Comparison of ENCODE assay signal across 9 cellular contexts in genomic region chr17:50148226-50149098, GRCh38. TPM values are rescaled to one million over a fixed set of nuclear protein-coding genes. Genes with fewer than 3 reads are reported as not detected.
A peak's percentile ranks its signal among the peaks of the same experiment; 100 is the strongest.
DNase-seq lines count a peak whose midpoint lies in the region; ATAC-seq and TF ChIP-seq lines count a peak whose summit lies in the region.
"Had no signal": no experiment of that assay in that cellular context is flagged by ENCODE, and none has a peak within 500 bp of the region (broad histone marks: within the 10 kb centered on the region; RNA-seq: fewer than 3 reads in every experiment).

No MANE protein-coding gene starts in this region.

- H3K36me3 ChIP-seq in DOHH2 (ENCODE audit: control insufficient read depth, low read length) (peaks cover 59% of the 10 kb centered on the region), HCT116 (ENCODE audit: control insufficient read depth in 1 of 2, insufficient read depth in 2 of 2, low read length in 2 of 2) (peaks cover 28 to 38% of the 10 kb centered on the region in 2 experiments; a peak in 3 of 4 replicates), mesodermal cell (ENCODE audit: control insufficient read depth, insufficient read depth, low read length) (peaks cover 28% of the 10 kb centered on the region)

- H3K4me3 ChIP-seq in DOHH2 (ENCODE audit: low read length), result peak overlapping the region; percentile 90
- peak overlapping the region; percentile 76 to 97 for H3K4me3 ChIP-seq in HCT116 (replicated peaks in 1 of 2; ENCODE audit: low read depth in 1 of 2, low read length in 2 of 2)
- H3K4me3 ChIP-seq in mesodermal cell (ENCODE audit: extremely low read depth, insufficient read depth, low read length, poor library complexity, severe bottlenecking), result peak overlapping the region; percentile 90

- H3K4me2 ChIP-seq in DOHH2 (ENCODE audit: low read length) (peak overlapping the region; percentile 86), HCT116 (ENCODE audit: low read length) (peak overlapping the region; percentile 92)

- RAD21 ChIA-PET in HCT116 (lab: Charles Lee; ENCODE audit: low non-redundant PET in 1 of 2, low total read pairs in 2 of 2, uncharacterized antibody in 2 of 2, unreplicated experiment in 2 of 2), result no interaction called here

- H3K9ac ChIP-seq in HCT116 (ENCODE audit: low read length), result peak overlapping the region; percentile 74

- H3K9me2 ChIP-seq in DOHH2 (replicated peaks; ENCODE audit: control insufficient read depth, low read length) (no peaks in the 10 kb centered on the region), HCT116 (ENCODE audit: insufficient read depth) (no peaks in the 10 kb centered on the region)

- TF ChIP-seq CTCF in DOHH2 (IDR thresholded peaks at IDR 0.05; ENCODE audit: low read depth, low read length, poor library complexity, severe bottlenecking) (no peak), HCT116 (IDR thresholded peaks at IDR 0.05 in 2 of 3, conservative IDR thresholded peaks at IDR 0.05 in 1 of 3; ENCODE audit: borderline replicate concordance in 1 of 3, insufficient read depth in 1 of 3, low read depth in 2 of 3, low read length in 2 of 3) (peak in 2 of 3 experiments; percentile 17 to 33; a peak in 3 of 6 replicates)

- no peak for TF ChIP-seq POLR2A in HCT116 (IDR thresholded peaks at IDR 0.05; ENCODE audit: borderline replicate concordance, extremely low read depth, insufficient read depth, insufficient read length)

- POLR2A ChIA-PET in HCT116 (lab: Charles Lee), result no interaction called here
- POLR2A ChIA-PET in activated CD4-positive, alpha-beta memory T cell treated with anti-CD3 and anti-CD28 coated beads for 36 hours (lab: Charles Lee), result interaction anchor here (0.7 kb wide), 2 partner anchors 12 to 17 kb away, joined by 3 read pairs; no protein-coding TSS in a partner anchor

- 8 to 11% methylated on average over 9 to 11 of the region's 27 CpGs for WGBS in mesodermal cell (ENCODE audit: insufficient coverage in 2 of 2), 2 experiments

- H3K4me1 ChIP-seq in DOHH2 (ENCODE audit: control insufficient read depth, low read length) (peaks cover 61% of the 10 kb centered on the region), HCT116 (ENCODE audit: control insufficient read depth in 1 of 2, insufficient read depth in 2 of 2, low read length in 2 of 2) (peaks cover 21 to 46% of the 10 kb centered on the region in 2 experiments), mesodermal cell (ENCODE audit: control insufficient read depth, insufficient read depth, low read length, poor library complexity, severe bottlenecking) (peaks cover 37% of the 10 kb centered on the region)

- H3K4me3 Mint-ChIP-seq in activated CD4-positive, alpha-beta memory T cell treated with anti-CD3 and anti-CD28 coated beads for 36 hours, result peak overlapping the region; percentile 91

- H3K27ac ChIP-seq in DOHH2 (ENCODE audit: low read depth, low read length), result peak overlapping the region; percentile 96
- peak overlapping the region; percentile 89 for H3K27ac ChIP-seq in HCT116 (ENCODE audit: low read depth, low read length)
- peak overlapping the region; percentile 23 for H3K27ac ChIP-seq in mesodermal cell (ENCODE audit: low read depth, low read length, severe bottlenecking)

- H3K79me2 ChIP-seq in DOHH2 (ENCODE audit: control insufficient read depth, low read length) (peaks cover 77% of the 10 kb centered on the region), HCT116 (ENCODE audit: insufficient read depth, low read length) (peaks cover 73% of the 10 kb centered on the region)

- H4K20me1 ChIP-seq in DOHH2 (ENCODE audit: control insufficient read depth, insufficient read depth, low read depth, low read length) (0 out of 2 replicates have a peak, but pooled peaks cover 8% of the 10 kb centered on the region), HCT116 (ENCODE audit: insufficient read depth) (no peaks in the 10 kb centered on the region)

- BruUV-seq in HCT116 (replicated peaks; lab: Mats Ljungman, UMichigan), result no TSS peak

- H3K9me3 ChIP-seq in DOHH2 (ENCODE audit: control insufficient read depth, insufficient read depth, low read length) (no peaks in the 10 kb centered on the region), HCT116 (ENCODE audit: control insufficient read depth in 1 of 2, insufficient read depth in 1 of 2, low read depth in 1 of 2, low read length in 2 of 2) (no peaks in the 10 kb centered on the region), mesodermal cell (ENCODE audit: control insufficient read depth, low read length) (no peaks in the 10 kb centered on the region)

- no peaks in the 10 kb centered on the region for H3K9me3 Mint-ChIP-seq in activated CD4-positive, alpha-beta memory T cell treated with anti-CD3 and anti-CD28 coated beads for 36 hours

- H3K27ac Mint-ChIP-seq in activated CD4-positive, alpha-beta memory T cell treated with anti-CD3 and anti-CD28 coated beads for 36 hours, result peak overlapping the region; percentile 95

- no peak overlapping the region for H2AFZ ChIP-seq in HCT116 (ENCODE audit: low read depth, low read length, poor library complexity, severe bottlenecking)

- H3K4me1 Mint-ChIP-seq in activated CD4-positive, alpha-beta memory T cell treated with anti-CD3 and anti-CD28 coated beads for 36 hours (ENCODE audit: low read depth), result peaks cover 50% of the 10 kb centered on the region

- CTCF ChIA-PET in HCT116 (lab: Charles Lee), result interaction anchor here (0.7 to 2.3 kb wide), 3 partner anchors 13 to 21 kb away, joined by 5 read pairs; no protein-coding TSS in a partner anchor
- CTCF ChIA-PET in activated CD4-positive, alpha-beta memory T cell treated with anti-CD3 and anti-CD28 coated beads for 36 hours (lab: Charles Lee), result interaction anchor here (0.6 to 6.2 kb wide), 10 partner anchors 8 to 54 kb away, joined by 3 to 82 read pairs (median 4); partner anchors contain the start of genes PDK2 and SAMD14

- ATAC-seq in HCT116, result peak; percentile 13

- H3F3A ChIP-seq in DOHH2 (ENCODE audit: control insufficient read depth, insufficient read depth), result peaks cover 8% of the 10 kb centered on the region

- H3K36me3 Mint-ChIP-seq in activated CD4-positive, alpha-beta memory T cell treated with anti-CD3 and anti-CD28 coated beads for 36 hours, result peaks cover 38% of the 10 kb centered on the region

- no peaks in the 10 kb centered on the region for H3K27me3 Mint-ChIP-seq in activated CD4-positive, alpha-beta memory T cell treated with anti-CD3 and anti-CD28 coated beads for 36 hours

- DNase-seq in HCT116 (ENCODE audit: low read depth, low spot score) (no peak), NCI-H2171 (lab: John Stamatoyannopoulos, UW) (peak; percentile 38), NCI-H1694 treated with DMSO at 0.1 percent for 48 hours (lab: John Stamatoyannopoulos, UW) (no peak)
- peak; percentile 91 for DNase-seq in activated CD4-positive, alpha-beta memory T cell treated with anti-CD3 and anti-CD28 coated beads for 36 hours
- DNase-seq in effector CD8-positive, alpha-beta T cell (lab: John Stamatoyannopoulos, UW), result peak; percentile 69
- peak; percentile 69 for DNase-seq in stimulated activated CD8-positive, alpha-beta memory T cell treated with anti-CD3 and anti-CD28 coated beads, Interleukin-4, amount 100 ng/mL, for 24 hours (ENCODE audit: low read depth)

- intact Hi-C loops in HCT116 (cut with micrococcal nuclease), result no loop called here
- intact Hi-C loops in activated CD4-positive, alpha-beta memory T cell treated with anti-CD3 and anti-CD28 coated beads for 36 hours (cut with micrococcal nuclease), result loop anchor here (1.0 to 5.0 kb wide), 2 partner anchors 53 to 91 kb away; partner anchors contain the start of genes ITGA3 and PDK2

- no peaks in the 10 kb centered on the region for H3K27me3 ChIP-seq in DOHH2 (ENCODE audit: control insufficient read depth, low read length)
- no peaks in the 10 kb centered on the region for H3K27me3 ChIP-seq in HCT116 (ENCODE audit: insufficient read depth, low read length)

- no peak for TF ChIP-seq RAD21 in HCT116 (IDR thresholded peaks at IDR 0.05; ENCODE audit: low read depth)

TF ChIP-seq in HCT116, 20 proteins besides CTCF, POLR2A, EP300 and RAD21:
- no peak for TF ChIP-seq ZNF274 (IDR thresholded peaks at IDR 0.05; ENCODE audit: low read depth, low read length)
- TF ChIP-seq, protein P1, sequence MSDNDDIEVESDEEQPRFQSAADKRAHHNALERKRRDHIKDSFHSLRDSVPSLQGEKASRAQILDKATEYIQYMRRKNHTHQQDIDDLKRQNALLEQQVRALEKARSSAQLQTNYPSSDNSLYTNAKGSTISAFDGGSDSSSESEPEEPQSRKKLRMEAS (IDR thresholded peaks at IDR 0.05), result peak; percentile 78; the same call in 1 of the 2 replicates
- no peak for TF ChIP-seq TCF7L2 (IDR thresholded peaks at IDR 0.05; ENCODE audit: borderline replicate concordance, extremely low read depth, insufficient read depth, insufficient read length)

RNA-seq across cellular contexts. Expression of gene PPP1R9B, which starts 2.0 kb away (rescaled TPM):
- total RNA-seq in HCT116 (2021; ENCODE audit: unreplicated experiment), result 112 TPM
- 65.7 and 68.5 TPM in 2 replicates for polyA plus RNA-seq in HCT116 (2012)
- 10 to 100 TPM; 84.3 to 86.1 TPM for total RNA-seq in activated CD4-positive, alpha-beta memory T cell treated with anti-CD3 and anti-CD28 coated beads for 36 hours
- polyA plus RNA-seq in mesodermal cell (2013, experiment 1 of 2), result 45.5 TPM
- polyA plus RNA-seq in mesodermal cell (2013, experiment 2 of 2), result 36.7 TPM

RNA-seq across cellular contexts. Expression of gene SGCA, which starts 17.3 kb away (rescaled TPM):
- total RNA-seq in HCT116 (2021; ENCODE audit: unreplicated experiment), result 0.37 TPM
- polyA plus RNA-seq in HCT116 (2012), result 0.21 and 0.56 TPM in 2 replicates
- under 1 TPM in 1 of 2 experiments, not detected in 1; 0.59 TPM for total RNA-seq in activated CD4-positive, alpha-beta memory T cell treated with anti-CD3 and anti-CD28 coated beads for 36 hours
- polyA plus RNA-seq in mesodermal cell (2013, experiment 1 of 2), result 2.4 TPM
- polyA plus RNA-seq in mesodermal cell (2013, experiment 2 of 2), result 1.3 TPM
- total RNA-seq: SK-MEL-5 had no signal

RNA-seq across cellular contexts. Expression of gene SAMD14, which starts 18.5 kb away (rescaled TPM):
- total RNA-seq in HCT116 (2021; ENCODE audit: unreplicated experiment), result 1.5 TPM
- polyA plus RNA-seq in HCT116 (2012), result 0.74 and 0.79 TPM in 2 replicates
- total RNA-seq in activated CD4-positive, alpha-beta memory T cell treated with anti-CD3 and anti-CD28 coated beads for 36 hours, result 1 to 10 TPM; 3.4 to 3.7 TPM
- 26.6 TPM for polyA plus RNA-seq in mesodermal cell (2013, experiment 1 of 2)
- polyA plus RNA-seq in mesodermal cell (2013, experiment 2 of 2), result 18.7 TPM

RNA-seq across cellular contexts. Expression of gene COL1A1, which starts 53.0 kb away (rescaled TPM):
- 33.6 TPM for total RNA-seq in HCT116 (2021; ENCODE audit: unreplicated experiment)
- 22.1 and 42.6 TPM in 2 replicates for polyA plus RNA-seq in HCT116 (2012)
- 1 to 10 TPM; 2.3 to 3.7 TPM for total RNA-seq in activated CD4-positive, alpha-beta memory T cell treated with anti-CD3 and anti-CD28 coated beads for 36 hours
- polyA plus RNA-seq in mesodermal cell (2013, experiment 1 of 2), result 852 TPM
- polyA plus RNA-seq in mesodermal cell (2013, experiment 2 of 2), result 735 TPM

RNA-seq across cellular contexts. Expression of gene PDK2, which starts 53.3 kb away (rescaled TPM):
- total RNA-seq in HCT116 (2021; ENCODE audit: unreplicated experiment), result 39.1 TPM
- 62.1 and 68.9 TPM in 2 replicates for polyA plus RNA-seq in HCT116 (2012)
- 10 to 100 TPM; 13.3 to 14.6 TPM for total RNA-seq in activated CD4-positive, alpha-beta memory T cell treated with anti-CD3 and anti-CD28 coated beads for 36 hours
- polyA plus RNA-seq in mesodermal cell (2013, experiment 1 of 2), result 34.0 TPM
- 27.2 TPM for polyA plus RNA-seq in mesodermal cell (2013, experiment 2 of 2)

Comparison
In these comparisons a context has a peak if more than half of its experiments do, and no peak if none do; other contexts are left out.
1. H3K27ac ChIP-seq: peak in every context shown above with its lines; median percentile 96 in DOHH2; 89 in HCT116; 23 in mesodermal cell.
2. DNase-seq: peak in NCI-H2171 (single experiment), activated CD4-positive, alpha-beta memory T cell treated with anti-CD3 and anti-CD28 coated beads for 36 hours (single experiment), effector CD8-positive, alpha-beta T cell (single experiment) and stimulated activated CD8-positive, alpha-beta memory T cell treated with anti-CD3 and anti-CD28 coated beads, Interleukin-4, amount 100 ng/mL, for 24 hours (single experiment); none in HCT116 (single experiment) and NCI-H1694 treated with DMSO at 0.1 percent for 48 hours (single experiment).
3. Peak in every context shown above with its lines, with median percentiles within 50 percentile points of each other: H3K4me3 ChIP-seq.